9 cellular contexts compared by ENCODE assay signal in genomic region chr11:122690801-122691649, GRCh38.
DNase-seq lines count a peak whose midpoint lies in the region; TF ChIP-seq lines count a peak whose summit lies in the region.
"Had no signal": no experiment of that assay in that cellular context is flagged by ENCODE, and none has a peak within 500 bp of the region (broad histone marks: within the 10 kb centered on the region; RNA-seq: fewer than 3 reads in every experiment).

No MANE protein-coding gene starts in this region.

- no peaks in the 10 kb centered on the region for H3K27me3 ChIP-seq in duodenal mucosa (ENCODE audit: control insufficient read depth in 1 of 2, insufficient read depth in 2 of 2, low read length in 2 of 2)

- TF ChIP-seq CTCF in NB4 (IDR thresholded peaks at IDR 0.05; ENCODE audit: low read depth, low read length) (no peak), nephron (IDR thresholded peaks at IDR 0.05; ENCODE audit: unreplicated experiment in 3 of 3) (no peak)

- DNase-seq in AG20443 (ENCODE audit: low spot score) (peak; percentile 66), NB4 (ENCODE audit: low read depth) (peak; percentile 91), NCI-H1694 treated with DMSO at 0.1 percent for 48 hours (lab: John Stamatoyannopoulos, UW) (no peak), DMS53 (lab: John Stamatoyannopoulos, UW) (no peak), NCI-H526 treated with DMSO at 0.1 percent for 48 hours (lab: John Stamatoyannopoulos, UW) (no peak), middle frontal gyrus (ENCODE audit: extremely low spot score, low spot score) (no peak)

- peak; percentile 30 for TF ChIP-seq POLR2A in NB4 (IDR thresholded peaks at IDR 0.05; ENCODE audit: extremely low read depth, insufficient read length)

- no peaks in the 10 kb centered on the region for H3K36me3 ChIP-seq in duodenal mucosa (ENCODE audit: control insufficient read depth in 1 of 2, insufficient read depth in 2 of 2, low read length in 2 of 2)

- H3K4me1 ChIP-seq in duodenal mucosa (ENCODE audit: control insufficient read depth in 1 of 2, insufficient read depth in 2 of 2, low read length in 2 of 2) = peaks cover 6 to 10% of the 10 kb centered on the region in 2 donors

- H3K27ac Mint-ChIP-seq in nephron = peak overlapping the region; percentile 93 to 97 (median 96)

- H3K9me3 ChIP-seq in duodenal mucosa (ENCODE audit: control insufficient read depth in 1 of 2, low read length in 2 of 2) = no peaks in the 10 kb centered on the region

- peaks cover 29% of the 10 kb centered on the region for H3K4me1 Mint-ChIP-seq in nephron

- H3K9me3 Mint-ChIP-seq in nephron = no peaks in the 10 kb centered on the region

- no peak overlapping the region for H3K27ac ChIP-seq in duodenal mucosa (ENCODE audit: low read depth, low read length)
- H3K27ac ChIP-seq: epithelial cell of prostate had no signal

- H3K4me3 ChIP-seq in NB4 (ENCODE audit: low read depth, low read length) (peak overlapping the region; percentile 26), duodenal mucosa (ENCODE audit: low read depth in 1 of 2, low read length in 2 of 2) (peak overlapping the region in 1 of 2 donors; percentile 28)

- H3K36me3 Mint-ChIP-seq in nephron (ENCODE audit: low read depth) = no peaks in the 10 kb centered on the region

- H3K27me3 Mint-ChIP-seq in nephron (ENCODE audit: low read depth) = no peaks in the 10 kb centered on the region

- H3K9ac ChIP-seq in duodenal mucosa (ENCODE audit: low read depth in 1 of 2, low read length in 2 of 2) = peak overlapping the region; percentile 21 to 33

- H3K4me3 Mint-ChIP-seq in nephron = no peak overlapping the region

Comparison
In these comparisons a context has a peak if more than half of its experiments do, and no peak if none do; other contexts are left out.
1. DNase-seq: peak in AG20443 (single experiment) and NB4 (single experiment); none in NCI-H1694 treated with DMSO at 0.1 percent for 48 hours (single experiment), DMS53 (single experiment), NCI-H526 treated with DMSO at 0.1 percent for 48 hours (single experiment) and middle frontal gyrus (single experiment).